26 cellular contexts compared by ENCODE assay signal in the genomic region with DNA sequence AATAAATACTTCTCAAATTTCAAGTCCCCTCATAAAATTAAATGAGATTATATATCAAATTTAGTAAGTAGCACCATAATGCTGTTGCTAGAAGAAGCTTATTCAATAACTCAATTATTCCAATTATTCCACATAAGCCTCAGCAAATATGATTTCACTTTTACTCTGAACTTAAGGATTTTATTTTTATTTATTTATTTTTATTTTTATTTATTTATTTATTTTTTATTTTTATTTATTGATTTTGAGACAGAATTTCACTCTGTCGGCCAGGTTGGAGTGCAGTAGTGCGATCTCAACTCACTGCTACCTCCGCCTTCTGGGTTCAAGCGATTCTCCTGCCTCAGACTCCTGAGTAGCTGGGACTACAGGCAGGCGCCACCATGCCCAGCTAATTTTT.
"Had no signal": no experiment of that assay in that cellular context is flagged by ENCODE, and none has a peak within 500 bp of the region (broad histone marks: within the 10 kb centered on the region; RNA-seq: fewer than 3 reads in every experiment).

No MANE protein-coding gene starts in this region.

- H3K9me3 ChIP-seq: colonic mucosa, gastrocnemius medialis had no signal

- H3K4me3 ChIP-seq: colonic mucosa, coronary artery, dorsolateral prefrontal cortex, esophagus muscularis mucosa, esophagus squamous epithelium, gastrocnemius medialis, gastroesophageal sphincter, heart left ventricle, heart right ventricle had no signal

- H3K36me3 ChIP-seq: colonic mucosa, esophagus muscularis mucosa, esophagus squamous epithelium, gastrocnemius medialis, gastroesophageal sphincter, heart left ventricle, heart right ventricle had no signal

- H3K27ac ChIP-seq: colonic mucosa, coronary artery, dorsolateral prefrontal cortex, epithelial cell of prostate, esophagus muscularis mucosa, esophagus squamous epithelium, foreskin keratinocyte, gastrocnemius medialis, gastroesophageal sphincter, heart left ventricle, heart right ventricle had no signal

- H3K27ac Mint-ChIP-seq: dendritic cell treated with granulocyte-macrophage colony-stimulating factor and Interleukin-4, amounts not matched to agents 40 ng/mL and 50 ng/mL, for 4 days; effector memory CD8-positive, alpha-beta T cell; endodermal cell had no signal

- H3K4me1 ChIP-seq: colonic mucosa, esophagus muscularis mucosa, esophagus squamous epithelium, foreskin keratinocyte, gastrocnemius medialis, gastroesophageal sphincter, heart left ventricle, heart right ventricle had no signal

- H3K4me1 Mint-ChIP-seq: endodermal cell had no signal

- FAIRE-seq: endothelial cell of umbilical vein had no signal

- ATAC-seq: effector memory CD8-positive, alpha-beta T cell; esophagus mucosa; foreskin keratinocyte; gastrocnemius medialis; gastroesophageal sphincter; heart left ventricle; heart right ventricle had no signal

- H3K4me3 Mint-ChIP-seq: dendritic cell treated with granulocyte-macrophage colony-stimulating factor and Interleukin-4, amounts not matched to agents 40 ng/mL and 50 ng/mL, for 4 days; effector memory CD8-positive, alpha-beta T cell; endodermal cell had no signal

- DNase-seq: colonic mucosa; cortex of kidney; dermis blood vessel endothelial cell; dorsolateral prefrontal cortex; effector CD4-positive, alpha-beta T cell; effector CD8-positive, alpha-beta T cell; effector memory CD4-positive, alpha-beta T cell; effector memory CD8-positive, alpha-beta T cell; endodermal cell; erythroblast; esophagus squamous epithelium; foreskin fibroblast; foreskin keratinocyte; foreskin melanocyte; gastrocnemius medialis; glutamatergic neuron; head of caudate nucleus; heart left ventricle; heart right ventricle had no signal

- H3K27me3 ChIP-seq: colonic mucosa, dorsolateral prefrontal cortex, esophagus muscularis mucosa, esophagus squamous epithelium, foreskin keratinocyte, gastrocnemius medialis, gastroesophageal sphincter, heart left ventricle, heart right ventricle had no signal

- H3K27me3 Mint-ChIP-seq: dendritic cell treated with granulocyte-macrophage colony-stimulating factor and Interleukin-4, amounts not matched to agents 40 ng/mL and 50 ng/mL, for 4 days; effector memory CD8-positive, alpha-beta T cell had no signal
